Comparison of ENCODE assay signal across 18 cellular contexts in the genomic region with DNA sequence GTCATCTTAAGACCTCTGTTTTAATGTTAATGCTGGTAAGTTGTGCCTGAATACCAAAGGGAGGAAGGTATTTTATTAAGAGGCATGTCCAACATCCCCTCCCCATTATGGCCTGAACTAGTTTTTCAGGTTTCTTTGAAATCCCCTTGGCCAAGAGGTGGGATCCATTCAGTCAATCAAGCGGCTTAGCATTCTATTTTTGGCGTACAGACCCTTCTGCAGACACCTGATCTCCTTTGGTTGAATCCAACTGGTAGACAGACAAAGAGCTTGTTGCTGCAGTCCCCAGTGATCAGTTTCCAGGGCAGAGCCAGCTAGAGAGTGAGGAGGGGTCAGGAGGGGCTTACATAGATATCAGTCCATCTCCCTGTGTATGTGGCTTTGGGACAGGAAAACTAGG. TPM values are rescaled to one million over a fixed set of nuclear protein-coding genes. Genes with fewer than 3 reads are reported as not detected.
DNase-seq lines count a peak whose midpoint lies in the region; ATAC-seq, FAIRE-seq and TF ChIP-seq lines count a peak whose summit lies in the region.
"Had no signal": no experiment of that assay in that cellular context is flagged by ENCODE, and none has a peak within 500 bp of the region (broad histone marks: within the 10 kb centered on the region; RNA-seq: fewer than 3 reads in every experiment).

No MANE protein-coding gene starts in this region.

- H3K9ac ChIP-seq in iPS-20b (ENCODE audit: low read depth, low read length): no peak overlapping the region

- H3K9me3 ChIP-seq in iPS-20b (ENCODE audit: insufficient read depth, low read depth, low read length): no peaks in the 10 kb centered on the region
- H3K9me3 ChIP-seq: Peyer's patch had no signal

- H3K4me3 ChIP-seq in iPS-20b (ENCODE audit: low read length): peak overlapping the region; percentile 19
- H3K4me3 ChIP-seq: Peyer's patch had no signal

- no peaks in the 10 kb centered on the region for H3K27me3 ChIP-seq in iPS-20b (ENCODE audit: insufficient read depth, low read length)
- H3K27me3 ChIP-seq: Peyer's patch had no signal

- DNase-seq in GM12892 (ENCODE audit: insufficient read length) (no peak), NCI-H1048 (lab: John Stamatoyannopoulos, UW) (peak; percentile 76), NCI-H748 (lab: John Stamatoyannopoulos, UW; ENCODE audit: unreplicated experiment) (peak; percentile 89), GM19239 (ENCODE audit: insufficient read length, low spot score) (no peak), OCI-M2 (lab: John Stamatoyannopoulos, UW; ENCODE audit: unreplicated experiment) (no peak)
- DNase-seq: GDM1, GOT3, NCI-H1105 treated with DMSO at 0.1 percent for 48 hours, NCI-H2029 treated with DMSO at 0.1 percent for 48 hours, NCI-H2171 treated with DMSO at 0.1 percent for 48 hours, NCI-H82, Peyer's patch had no signal

- no peaks in the 10 kb centered on the region for H3K36me3 ChIP-seq in iPS-20b (ENCODE audit: insufficient read depth, low read depth, low read length)
- H3K36me3 ChIP-seq: Peyer's patch had no signal

- no peak for ATAC-seq in HG02763 (IDR thresholded peaks at IDR 0.05; ENCODE audit: unreplicated experiment)
- ATAC-seq in GM19328 (IDR thresholded peaks at IDR 0.05; ENCODE audit: unreplicated experiment): no peak
- ATAC-seq: SK-N-SH treated with all-trans-retinoic acid at 6 μM for 48 hours had no signal

- H3K27ac ChIP-seq in iPS-20b (ENCODE audit: low read length): no peak overlapping the region
- H3K27ac ChIP-seq: HL-60, Peyer's patch had no signal

- peaks cover 46% of the 10 kb centered on the region for H3K4me1 ChIP-seq in iPS-20b (ENCODE audit: insufficient read depth, low read length)

- FAIRE-seq in GM12892 (lab: Jason Lieb, UNC) (peak; percentile 50), GM19239 (lab: Jason Lieb, UNC) (no peak)

- no peak for TF ChIP-seq POLR2A in GM12892 (IDR thresholded peaks at IDR 0.05; ENCODE audit: low read depth, low read length)

RNA-seq across cellular contexts. Expression of a gene that starts 7.9 kb away (rescaled TPM):
- 3.9 TPM for polyA plus RNA-seq in GM12892 (2012; ENCODE audit: missing spikeins)
- polyA plus RNA-seq: IgD-negative memory B cell had no signal

Comparison
In these comparisons a context has a peak if more than half of its experiments do, and no peak if none do; other contexts are left out.
1. DNase-seq: peak in NCI-H1048 (single experiment) and NCI-H748 (single experiment); none in GM12892 (single experiment), GM19239 (single experiment) and OCI-M2 (single experiment).